In genomic region chrX:106802388-106803275, GRCh38 we compare ENCODE assay signal across 2 cellular contexts.
TF ChIP-seq lines count a peak whose summit lies in the region.

Gene TBC1D8B (plus strand): TSS chrX:106802673. CDS start chrX:106802854, 181 bp downstream.

TF ChIP-seq in WTC11, 78 proteins besides CTCF, POLR2A, EP300 and RAD21:
- TF ChIP-seq NFE2L1 (CRISPR knock-in tag; IDR thresholded peaks at IDR 0.05) (0 out of 2 replicates have a peak, but pooled peaks have one; percentile 35), ZNF138 (CRISPR knock-in tag; conservative IDR thresholded peaks at IDR 0.05) (no peak), PREB (CRISPR knock-in tag; IDR thresholded peaks at IDR 0.05; ENCODE audit: borderline replicate concordance) (no peak), ZNF425 (CRISPR knock-in tag; conservative IDR thresholded peaks at IDR 0.05) (no peak), FOXK1 (CRISPR knock-in tag; IDR thresholded peaks at IDR 0.05) (0 out of 2 replicates have a peak, but pooled peaks have one; percentile 15), ZNF232 (CRISPR knock-in tag; IDR thresholded peaks at IDR 0.05) (0 out of 2 replicates have a peak, but pooled peaks have one; percentile 33), TEAD1 (CRISPR knock-in tag; IDR thresholded peaks at IDR 0.05) (0 out of 2 replicates have a peak, but pooled peaks have one; percentile 16), ESRRA (CRISPR knock-in tag; IDR thresholded peaks at IDR 0.05; ENCODE audit: borderline replicate concordance) (no peak), SP1 (CRISPR knock-in tag; conservative IDR thresholded peaks at IDR 0.05) (no peak)

TF ChIP-seq in H1, 55 proteins besides CTCF, POLR2A, EP300 and RAD21:
- TF ChIP-seq NANOG (IDR thresholded peaks at IDR 0.05; ENCODE audit: insufficient read depth, low read depth, low read length, poor library complexity, severe bottlenecking): no peak
- TF ChIP-seq NRF1 (IDR thresholded peaks at IDR 0.05; ENCODE audit: low read depth, low read length): no peak
- TF ChIP-seq TBP (IDR thresholded peaks at IDR 0.05; ENCODE audit: low read depth, low read length): peak; percentile 27; the same call in 1 of the 2 replicates
- TF ChIP-seq KDM4A (IDR thresholded peaks at IDR 0.05; ENCODE audit: low read depth, low read length, severe bottlenecking): peak; percentile 61
- TF ChIP-seq PHF8 (conservative IDR thresholded peaks at IDR 0.05; ENCODE audit: low read depth, low read length): 0 out of 2 replicates have a peak, but pooled peaks have one; percentile 1
- 0 out of 4 replicates have a peak, but pooled peaks of 1 of the 2 experiments have one; percentile 33 for TF ChIP-seq SIN3A (conservative IDR thresholded peaks at IDR 0.05 in 1 of 2, IDR thresholded peaks at IDR 0.05 in 1 of 2; ENCODE audit: low read depth in 1 of 2, low read length in 2 of 2)
- 0 out of 2 replicates have a peak, but pooled peaks have one; percentile 60 for TF ChIP-seq RBBP5 (IDR thresholded peaks at IDR 0.05; ENCODE audit: borderline replicate concordance, low read depth, low read length)
- TF ChIP-seq ZNF274 (IDR thresholded peaks at IDR 0.05; ENCODE audit: borderline replicate concordance, extremely low read depth, low read length): no peak
- TF ChIP-seq ASH2L (IDR thresholded peaks at IDR 0.05; ENCODE audit: low read length): peak; percentile 42
- peak; percentile 76 for TF ChIP-seq SIX5 (IDR thresholded peaks at IDR 0.05; ENCODE audit: low read depth, low read length)
